ENCODE assay signal across 17 cellular contexts in genomic region chr13:112250788-112251445, GRCh38.
DNase-seq lines count a peak whose midpoint lies in the region; ATAC-seq and TF ChIP-seq lines count a peak whose summit lies in the region.
"Had no signal": no experiment of that assay in that cellular context is flagged by ENCODE, and none has a peak within 500 bp of the region (broad histone marks: within the 10 kb centered on the region; RNA-seq: fewer than 3 reads in every experiment).

No MANE protein-coding gene starts in this region.

- TF ChIP-seq CTCF in right atrium auricular region (IDR thresholded peaks at IDR 0.05) (no peak), lung (IDR thresholded peaks at IDR 0.05; ENCODE audit: control extremely low read depth, extremely low read depth) (no peak), spleen (IDR thresholded peaks at IDR 0.05 in 8 of 11, conservative IDR thresholded peaks at IDR 0.05 in 3 of 11) (no peak), H9 (conservative IDR thresholded peaks at IDR 0.05) (no peak)

- WGBS in lung, 2 donors: 84 to 85% methylated on average over 22 of the region's 22 CpGs
- 74 to 84% (median 82%) methylated on average over 22 of the region's 22 CpGs for WGBS in spleen, 5 donors
- WGBS in H9 (ENCODE audit: extremely low coverage, insufficient read length, low lambda C conversion rate): no CpG with 5 or more reads among the region's 22 CpGs

- no peak for ATAC-seq in lung (ENCODE audit: insufficient read depth, low FRiP score)

- no peaks in the 10 kb centered on the region for H4K20me1 ChIP-seq in H9 (ENCODE audit: control insufficient read depth, insufficient read depth, insufficient read length)

- no peaks in the 10 kb centered on the region for H3K79me1 ChIP-seq in H9 (ENCODE audit: insufficient read depth, low read depth, low read length, poor library complexity, severe bottlenecking)

- H3K4me2 ChIP-seq in H9 (ENCODE audit: insufficient read depth, insufficient read length, low read length): no peak overlapping the region

- H3K27ac ChIP-seq in right atrium auricular region (no peak overlapping the region), lung (ENCODE audit: low read depth in 1 of 2, low read length in 1 of 2) (no peak overlapping the region), spleen (no peak overlapping the region), H9 (ENCODE audit: insufficient read length, low read depth, low read length) (no peak overlapping the region)
- H3K27ac ChIP-seq: C4-2B, Peyer's patch, SJCRH30 had no signal

- no peaks in the 10 kb centered on the region for H3K23me2 ChIP-seq in H9 (ENCODE audit: insufficient read length, low read depth, low read length, poor library complexity, severe bottlenecking)

- H3K4me1 ChIP-seq in right atrium auricular region (no peaks in the 10 kb centered on the region), lung (ENCODE audit: control insufficient read depth in 2 of 2, insufficient read depth in 2 of 2, low read length in 2 of 2) (no peaks in the 10 kb centered on the region), spleen (no peaks in the 10 kb centered on the region), H9 (ENCODE audit: insufficient read depth, low read length) (no peaks in the 10 kb centered on the region)
- H3K4me1 ChIP-seq: Peyer's patch, SJCRH30 had no signal

- H3K4me3 Mint-ChIP-seq in H9: no peak overlapping the region

- no peak overlapping the region for H3K56ac ChIP-seq in H9 (ENCODE audit: insufficient read length, low read depth, low read length)

- H2BK120ac ChIP-seq in H9 (ENCODE audit: low read depth, low read length, poor library complexity, severe bottlenecking): no peak overlapping the region

- H3K9ac ChIP-seq in H9 (ENCODE audit: extremely low read depth, insufficient read length, low read length): no peak overlapping the region

- no peak overlapping the region for H4K5ac ChIP-seq in H9 (ENCODE audit: insufficient read length, low read depth, low read length)

- no peaks in the 10 kb centered on the region for H3K36me3 ChIP-seq in right atrium auricular region
- no peaks in the 10 kb centered on the region for H3K36me3 ChIP-seq in lung (ENCODE audit: control insufficient read depth in 2 of 2, insufficient read depth in 2 of 2, low read length in 2 of 2)
- H3K36me3 ChIP-seq in spleen: no peaks in the 10 kb centered on the region
- H3K36me3 ChIP-seq: Peyer's patch, SJCRH30 had no signal

- H2BK5ac ChIP-seq in H9 (ENCODE audit: insufficient read length, low read length): no peak overlapping the region

- H4K91ac ChIP-seq in H9 (ENCODE audit: insufficient read length, low read depth, low read length): no peak overlapping the region

- no peak overlapping the region for H2BK15ac ChIP-seq in H9 (ENCODE audit: low read depth, low read length)

- intact Hi-C loops in cardiac septum (cut with DNase I): no loop called here
- intact Hi-C loops in spleen (cut with DNase I; ENCODE audit: low total_unique reads): no loop called here

- no peak for TF ChIP-seq POLR2A in spleen (IDR thresholded peaks at IDR 0.05)

- H3K27me3 Mint-ChIP-seq in H9 (ENCODE audit: low read depth): peaks cover 45% of the 10 kb centered on the region

- H3K9me3 Mint-ChIP-seq in H9: no peaks in the 10 kb centered on the region

- H2AK5ac ChIP-seq in H9 (ENCODE audit: insufficient read length, low read length): no peak overlapping the region

- H3K9me3 ChIP-seq in right atrium auricular region (no peaks in the 10 kb centered on the region), lung (ENCODE audit: control insufficient read depth in 2 of 2, insufficient read depth in 1 of 2, low read length in 1 of 2) (peaks cover 0 to 10% of the 10 kb centered on the region in 2 donors), spleen (no peaks in the 10 kb centered on the region), H9 (ENCODE audit: control insufficient read depth, low read depth, low read length) (no peaks in the 10 kb centered on the region)
- H3K9me3 ChIP-seq: Peyer's patch, SJCRH30 had no signal

- no peaks in the 10 kb centered on the region for H3K36me3 Mint-ChIP-seq in H9 (ENCODE audit: insufficient read depth in 1 of 3, low read depth in 3 of 3)

- H3K27me3 ChIP-seq in right atrium auricular region (no peaks in the 10 kb centered on the region), lung (ENCODE audit: control insufficient read depth, insufficient read depth) (no peaks in the 10 kb centered on the region), spleen (replicated peaks in 1 of 7) (peaks cover 0 to 36% (median 0%) of the 10 kb centered on the region in 7 donors), H9 (ENCODE audit: insufficient read depth, low read length) (no peaks in the 10 kb centered on the region; the same call in 1 of the 2 replicates)
- H3K27me3 ChIP-seq: Peyer's patch had no signal

- H3K27ac Mint-ChIP-seq in H9: no peak overlapping the region

- no peak overlapping the region for H3T11ph ChIP-seq in H9 (ENCODE audit: low read length)

- H3K18ac ChIP-seq in H9 (ENCODE audit: insufficient read length, low read depth, low read length): no peak overlapping the region

- H3K79me2 ChIP-seq in H9 (ENCODE audit: insufficient read depth, low read length): no peaks in the 10 kb centered on the region

- no peak overlapping the region for H3K4ac ChIP-seq in H9 (ENCODE audit: low read depth, low read length)

- DNase-seq in right atrium auricular region (ENCODE audit: low spot score) (peak; percentile 40), cardiac septum (ENCODE audit: low spot score) (no peak), lung (ENCODE audit: low spot score) (peak; percentile 16), spleen (peak; percentile 44), AG08395 (ENCODE audit: low spot score) (no peak), H9 (no peak)
- DNase-seq in activated CD4-positive, alpha-beta T cell treated with anti-CD3 and anti-CD28 coated beads, Interleukin-2, amount 50 U/mL, for 48 hours: no peak
- DNase-seq: EL, GF-D8, Kasumi-1, NCI-H1694 treated with DMSO at 0.1 percent for 48 hours, NCI-H2081 treated with DMSO at 0.1 percent for 48 hours, NCI-H2171 treated with DMSO at 0.1 percent for 48 hours, NCI-H524 treated with DMSO at 0.1 percent for 48 hours, SJCRH30 had no signal

- no peak overlapping the region for H4K8ac ChIP-seq in H9 (replicated peaks; ENCODE audit: insufficient read length, low read depth, low read length)

- H2AFZ ChIP-seq in H9 (ENCODE audit: low read length): no peak overlapping the region

- H3K14ac ChIP-seq in H9 (ENCODE audit: insufficient read depth, low read length): no peak overlapping the region

- H3K23ac ChIP-seq in H9 (ENCODE audit: insufficient read length, low read depth, low read length): no peak overlapping the region

- no peak overlapping the region for H2BK12ac ChIP-seq in H9 (ENCODE audit: insufficient read length, low read depth, low read length)

- H2BK20ac ChIP-seq in H9 (ENCODE audit: low read depth, low read length, poor library complexity, severe bottlenecking): no peak overlapping the region

- no peak overlapping the region for H3K4me3 ChIP-seq in right atrium auricular region
- H3K4me3 ChIP-seq in lung: no peak overlapping the region
- H3K4me3 ChIP-seq in spleen: no peak overlapping the region
- H3K4me3 ChIP-seq: Peyer's patch, SJCRH30 had no signal

- H3K4me1 Mint-ChIP-seq in H9: peaks cover 8 to 18% of the 10 kb centered on the region in 2 experiments

Comparison
In these comparisons a context has a peak if more than half of its experiments do, and no peak if none do; other contexts are left out.
1. DNase-seq: peak in right atrium auricular region (single experiment), lung (single experiment) and spleen (single experiment); none in cardiac septum (single experiment), AG08395 (single experiment), H9 (single experiment) and activated CD4-positive, alpha-beta T cell treated with anti-CD3 and anti-CD28 coated beads, Interleukin-2, amount 50 U/mL, for 48 hours (0 of 2).